6 cellular contexts compared by ENCODE assay signal in genomic region chr11:319465-320273, GRCh38. TPM values are rescaled to one million over a fixed set of nuclear protein-coding genes. Genes with fewer than 3 reads are reported as not detected.
DNase-seq lines count a peak whose midpoint lies in the region; ATAC-seq and TF ChIP-seq lines count a peak whose summit lies in the region.
"Not testable (repeated sequence)": the region's sequence is repeated elsewhere in the genome, so short reads cannot be mapped to it uniquely, and the experiment has no call there.

No MANE protein-coding gene starts in this region.

- H3K9me3 Mint-ChIP-seq in Caco-2 (ENCODE audit: unreplicated experiment); stimulated activated naive B cell treated with anti-CD40 and anti-IgM and Interleukin-4, amounts not matched to agents 10 μg/mL and 1 μg/mL and 100 μg/mL, for 72 hours: not testable (repeated sequence)

- BruUV-seq in Caco-2 (replicated peaks; lab: Mats Ljungman, UMichigan), result not testable (repeated sequence)

- not testable (repeated sequence) for H3K36me3 ChIP-seq in Caco-2 (ENCODE audit: control insufficient read depth, insufficient read depth, low read length); ascending aorta; mucosa of rectum (ENCODE audit: control insufficient read depth in 2 of 2, insufficient read depth in 2 of 2, low read length in 2 of 2)

- not testable (repeated sequence) for H3K4me1 ChIP-seq in Caco-2, ascending aorta
- H3K4me1 ChIP-seq in foreskin keratinocyte (peaks cover 16% of the 10 kb centered on the region), mucosa of rectum (ENCODE audit: control insufficient read depth in 2 of 2, insufficient read depth in 2 of 2, low read length in 2 of 2) (peaks cover 6 to 22% of the 10 kb centered on the region in 2 donors)

- not testable (repeated sequence) for DNase-seq in Caco-2; RWPE1 (ENCODE audit: low spot score); ascending aorta (ENCODE audit: low spot score in 2 of 2); stimulated activated naive B cell treated with anti-CD40 and anti-IgM and Interleukin-4, amounts not matched to agents 10 μg/mL and 1 μg/mL and 100 μg/mL, for 72 hours
- DNase-seq in foreskin keratinocyte, result peak in 1 of 2 donors; percentile 11

- CTCF ChIA-PET in Caco-2 (lab: Charles Lee), result not testable (repeated sequence)
- CTCF ChIA-PET in RWPE1 (lab: Yijun Ruan, JAX), result interaction anchor here (0.6 kb wide), 2 partner anchors 15 to 29 kb away, joined by 3 to 4 read pairs; no protein-coding TSS in a partner anchor

- H3K4me3 Mint-ChIP-seq in Caco-2 (ENCODE audit: unreplicated experiment), result peak overlapping the region; percentile 65
- H3K4me3 Mint-ChIP-seq in stimulated activated naive B cell treated with anti-CD40 and anti-IgM and Interleukin-4, amounts not matched to agents 10 μg/mL and 1 μg/mL and 100 μg/mL, for 72 hours, result peak overlapping the region; percentile 48 to 52

- H3K27me3 Mint-ChIP-seq in Caco-2 (ENCODE audit: insufficient read depth, unreplicated experiment), result not testable (repeated sequence)
- H3K27me3 Mint-ChIP-seq in stimulated activated naive B cell treated with anti-CD40 and anti-IgM and Interleukin-4, amounts not matched to agents 10 μg/mL and 1 μg/mL and 100 μg/mL, for 72 hours, result peaks cover 6 to 16% of the 10 kb centered on the region in 2 donors

- H3K27ac Mint-ChIP-seq in Caco-2 (ENCODE audit: unreplicated experiment), result peak overlapping the region; percentile 45
- H3K27ac Mint-ChIP-seq in stimulated activated naive B cell treated with anti-CD40 and anti-IgM and Interleukin-4, amounts not matched to agents 10 μg/mL and 1 μg/mL and 100 μg/mL, for 72 hours, result peak overlapping the region; percentile 14

- H3K9ac ChIP-seq in mucosa of rectum (ENCODE audit: low read depth in 1 of 2, low read length in 2 of 2), result peak overlapping the region; percentile 74 to 89

- H3K27ac ChIP-seq in RWPE1, result peak overlapping the region; percentile 96
- H3K27ac ChIP-seq in ascending aorta, result peak overlapping the region; percentile 92 to 94
- H3K27ac ChIP-seq in foreskin keratinocyte, result peak overlapping the region; percentile 60
- peak overlapping the region; percentile 87 to 90 for H3K27ac ChIP-seq in mucosa of rectum (ENCODE audit: low read depth in 2 of 2, low read length in 2 of 2)

- not testable (repeated sequence) for H3K4me3 ChIP-seq in Caco-2 (ENCODE audit: low read depth, low read length)
- H3K4me3 ChIP-seq in ascending aorta, result peak overlapping the region; percentile 56 to 83
- peak overlapping the region; percentile 78 to 84 for H3K4me3 ChIP-seq in mucosa of rectum (ENCODE audit: low read length in 2 of 2)

- intact Hi-C loops in Caco-2 (cut with micrococcal nuclease; ENCODE audit: unreplicated experiment), result not testable (repeated sequence)
- intact Hi-C loops in ascending aorta (cut with DNase I), result loop anchor here (1.0 kb wide), 1 partner anchor 36 kb away; no protein-coding TSS in a partner anchor

- H3K4me1 Mint-ChIP-seq in Caco-2 (ENCODE audit: low read depth, unreplicated experiment), result not testable (repeated sequence)
- H3K4me1 Mint-ChIP-seq in stimulated activated naive B cell treated with anti-CD40 and anti-IgM and Interleukin-4, amounts not matched to agents 10 μg/mL and 1 μg/mL and 100 μg/mL, for 72 hours, result peaks cover 20 to 29% of the 10 kb centered on the region in 2 donors

- TF ChIP-seq CTCF in Caco-2 (IDR thresholded peaks at IDR 0.05; ENCODE audit: insufficient read depth in 1 of 2, low read depth in 1 of 2, low read length in 1 of 2, severe bottlenecking in 1 of 2, unreplicated experiment in 1 of 2); RWPE1 (conservative IDR thresholded peaks at IDR 0.05; ENCODE audit: low read depth); foreskin keratinocyte (conservative IDR thresholded peaks at IDR 0.05): not testable (repeated sequence)
- peak in 1 of 3 experiments; percentile 15 for TF ChIP-seq CTCF in ascending aorta (IDR thresholded peaks at IDR 0.05)

- ATAC-seq in foreskin keratinocyte, result peak; percentile 6
- ATAC-seq in stimulated activated naive B cell treated with anti-CD40 and anti-IgM and Interleukin-4, amounts not matched to agents 10 μg/mL and 1 μg/mL and 100 μg/mL, for 72 hours (replicated peaks), result not testable (repeated sequence)

- not testable (repeated sequence) for H3K27me3 ChIP-seq in Caco-2 (replicated peaks; ENCODE audit: control insufficient read depth, insufficient read depth, low read length); ascending aorta; foreskin keratinocyte; mucosa of rectum (ENCODE audit: control insufficient read depth in 2 of 2, insufficient read depth in 2 of 2, low read length in 2 of 2)

- not testable (repeated sequence) for H3K9me3 ChIP-seq in Caco-2; ascending aorta; mucosa of rectum (ENCODE audit: control insufficient read depth in 2 of 2, low read length in 2 of 2)

- POLR2A ChIA-PET in Caco-2 (lab: Charles Lee); RWPE1 (lab: Yijun Ruan, JAX; ENCODE audit: low non-redundant PET): not testable (repeated sequence)

- H3K36me3 Mint-ChIP-seq in Caco-2 (ENCODE audit: insufficient read depth, unreplicated experiment); stimulated activated naive B cell treated with anti-CD40 and anti-IgM and Interleukin-4, amounts not matched to agents 10 μg/mL and 1 μg/mL and 100 μg/mL, for 72 hours: not testable (repeated sequence)

RNA-seq across cellular contexts. Expression of gene IFITM3, which starts 1.0 kb away (rescaled TPM):
- total RNA-seq in Caco-2 (2022) (6.9 and 12.4 TPM in 2 replicates), ascending aorta (1,421 TPM), foreskin keratinocyte (934 and 1,022 TPM in 2 replicates)
- 1,963 and 2,381 TPM in 2 replicates for polyA plus RNA-seq in foreskin keratinocyte

RNA-seq across cellular contexts. Expression of gene IFITM1, which starts 5.8 kb away (rescaled TPM):
- total RNA-seq in Caco-2 (2022) (3.0 and 3.2 TPM in 2 replicates), ascending aorta (650 TPM), foreskin keratinocyte (399 and 491 TPM in 2 replicates)
- 615 and 795 TPM in 2 replicates for polyA plus RNA-seq in foreskin keratinocyte

RNA-seq across cellular contexts. Expression of gene IFITM2, which starts 12.1 kb away (rescaled TPM):
- 7.0 and 7.3 TPM in 2 replicates for total RNA-seq in Caco-2 (2022)
- 1,131 TPM for total RNA-seq in ascending aorta
- total RNA-seq in foreskin keratinocyte, result 224 and 342 TPM in 2 replicates
- polyA plus RNA-seq in foreskin keratinocyte, result 39.8 and 55.8 TPM in 2 replicates

RNA-seq across cellular contexts. Expression of gene IFITM5, which starts 20.3 kb away (rescaled TPM):
- not detected in 2 replicates for total RNA-seq in Caco-2 (2022)
- not detected for total RNA-seq in ascending aorta
- total RNA-seq in foreskin keratinocyte, result not detected in 2 replicates
- polyA plus RNA-seq in foreskin keratinocyte, result not detected in 2 replicates

RNA-seq across cellular contexts. Expression of gene PGGHG, which starts 30.7 kb away (rescaled TPM):
- total RNA-seq in Caco-2 (2022), result 59.6 and 66.5 TPM in 2 replicates
- 155 TPM for total RNA-seq in ascending aorta
- 7.3 and 12.3 TPM in 2 replicates for total RNA-seq in foreskin keratinocyte
- polyA plus RNA-seq in foreskin keratinocyte, result 7.5 and 10.2 TPM in 2 replicates

Comparison
In these comparisons a context has a peak if more than half of its experiments do, and no peak if none do; other contexts are left out.
1. RNA of gene IFITM3, which starts 1.0 kb away (total RNA-seq): 1,421 TPM in ascending aorta (single experiment) and 934 to 1,022 TPM in foreskin keratinocyte; 6.9 to 12.4 TPM in Caco-2; every median in the first group is over 10 times any median in the second.
2. RNA of gene IFITM1, which starts 5.8 kb away (total RNA-seq): 650 TPM in ascending aorta (single experiment) and 399 to 491 TPM in foreskin keratinocyte; 3.0 to 3.2 TPM in Caco-2; every median in the first group is over 10 times any median in the second.
3. RNA of gene IFITM2, which starts 12.1 kb away (total RNA-seq): 1,131 TPM in ascending aorta (single experiment) and 224 to 342 TPM in foreskin keratinocyte; 7.0 to 7.3 TPM in Caco-2; every median in the first group is over 10 times any median in the second.
4. Peak in every context shown above with its lines, with median percentiles within 50 percentile points of each other: H3K27ac ChIP-seq.